12 cellular contexts compared by ENCODE assay signal in genomic region chr6:136784271-136784664, GRCh38. TPM values are rescaled to one million over a fixed set of nuclear protein-coding genes. Genes with fewer than 3 reads are reported as not detected.
A peak's percentile ranks its signal among the peaks of the same experiment; 100 is the strongest.
DNase-seq lines count a peak whose midpoint lies in the region; ATAC-seq lines count a peak whose summit lies in the region.
"Had no signal": no experiment of that assay in that cellular context is flagged by ENCODE, and none has a peak within 500 bp of the region (broad histone marks: within the 10 kb centered on the region; RNA-seq: fewer than 3 reads in every experiment).

No MANE protein-coding gene starts in this region.

- no peak overlapping the region for H3K27ac ChIP-seq in thymus (ENCODE audit: low read depth)

- H3K4me3 Mint-ChIP-seq in activated T-cell treated with anti-CD3 and anti-CD28 coated beads, Interleukin-2, amount 50 U/mL, for 72 hours, result peak overlapping the region; percentile 56 to 94
- peak overlapping the region; percentile 49 to 66 (median 62) for H3K4me3 Mint-ChIP-seq in T-cell
- peak overlapping the region; percentile 89 to 94 (median 92) for H3K4me3 Mint-ChIP-seq in immature natural killer cell

- H3K27me3 Mint-ChIP-seq in activated T-cell treated with anti-CD3 and anti-CD28 coated beads, Interleukin-2, amount 50 U/mL, for 72 hours (ENCODE audit: low read depth), result no peaks in the 10 kb centered on the region
- H3K27me3 Mint-ChIP-seq in T-cell (no peaks in the 10 kb centered on the region), immature natural killer cell (ENCODE audit: low read depth in 3 of 3) (peaks cover 3 to 12% (median 6%) of the 10 kb centered on the region in 3 donors)

- peak overlapping the region; percentile 99 for H3K27ac Mint-ChIP-seq in activated T-cell treated with anti-CD3 and anti-CD28 coated beads, Interleukin-2, amount 50 U/mL, for 72 hours
- H3K27ac Mint-ChIP-seq in T-cell, result peak overlapping the region; percentile 88 to 93
- H3K27ac Mint-ChIP-seq in immature natural killer cell, result peak overlapping the region; percentile 88 to 97 (median 95)
- H3K27ac Mint-ChIP-seq: progenitor cell of endocrine pancreas had no signal

- no peaks in the 10 kb centered on the region for H3K9me3 ChIP-seq in thymus (ENCODE audit: control insufficient read depth)

- H3K36me3 Mint-ChIP-seq in activated T-cell treated with anti-CD3 and anti-CD28 coated beads, Interleukin-2, amount 50 U/mL, for 72 hours (ENCODE audit: insufficient read depth in 2 of 2), result peaks cover 3 to 7% of the 10 kb centered on the region in 2 donors
- H3K36me3 Mint-ChIP-seq in T-cell (peaks cover 15% of the 10 kb centered on the region), immature natural killer cell (peaks cover 0 to 22% (median 20%) of the 10 kb centered on the region in 3 donors)

- H3K4me3 ChIP-seq in thymus (ENCODE audit: low read length), result peak overlapping the region; percentile 34

- H3K4me1 Mint-ChIP-seq in activated T-cell treated with anti-CD3 and anti-CD28 coated beads, Interleukin-2, amount 50 U/mL, for 72 hours (ENCODE audit: low read depth), result peaks cover 73% of the 10 kb centered on the region
- H3K4me1 Mint-ChIP-seq in T-cell (peaks cover 79 to 85% (median 82%) of the 10 kb centered on the region in 3 donors), immature natural killer cell (peaks cover 82 to 94% of the 10 kb centered on the region in 2 donors)

- DNase-seq in activated T-cell treated with anti-CD3 and anti-CD28 coated beads, Interleukin-2, amount 50 U/mL, for 72 hours, result no peak
- no peak for DNase-seq in activated T-cell treated with anti-CD3 and anti-CD28 coated beads, Interleukin-2, amount 50 U/mL, for 1 hour
- DNase-seq in T-cell (no peak), immature natural killer cell (no peak), mesenteric fat pad (ENCODE audit: low spot score) (no peak)
- DNase-seq in stimulated activated CD4-positive, alpha-beta T cell treated with anti-CD3 and anti-CD28 coated beads, Interleukin-15, amount 100 ng/mL, for 24 hours, result no peak
- DNase-seq: kidney glomerular epithelial cell, NCI-H1105 treated with DMSO at 0.1 percent for 48 hours, NCI-H69 had no signal

- CTCF ChIA-PET in T-cell (lab: Charles Lee), result interaction anchor here (1.4 to 1.8 kb wide), 3 partner anchors 8 to 137 kb away, joined by 3 to 17 read pairs (median 4); partner anchors contain the start of gene MAP3K5 (in 2 of the 2)

- WGBS in thymus, result 62% methylated on average over 8 of the region's 8 CpGs

- peaks cover 17% of the 10 kb centered on the region for H3K4me1 ChIP-seq in thymus (ENCODE audit: control insufficient read depth, insufficient read depth, low read length)

- no peak for ATAC-seq in activated T-cell treated with anti-CD3 and anti-CD28 coated beads, Interleukin-2, amount 50 U/mL, for 72 hours (replicated peaks in 1 of 2)
- no peak for ATAC-seq in T-cell (replicated peaks in 1 of 4)
- no peak for ATAC-seq in HG02763 (IDR thresholded peaks at IDR 0.05; ENCODE audit: unreplicated experiment)

- H3K36me3 ChIP-seq in thymus (ENCODE audit: control insufficient read depth, insufficient read depth), result no peaks in the 10 kb centered on the region

- no peaks in the 10 kb centered on the region for H3K27me3 ChIP-seq in thymus (ENCODE audit: control insufficient read depth, insufficient read depth)

- POLR2A ChIA-PET in T-cell (lab: Charles Lee), result interaction anchor here (0.5 to 0.7 kb wide), 2 partner anchors 29 to 1791 kb away, joined by 3 to 8 read pairs; no protein-coding TSS in a partner anchor

- H3K9me3 Mint-ChIP-seq in activated T-cell treated with anti-CD3 and anti-CD28 coated beads, Interleukin-2, amount 50 U/mL, for 72 hours, result no peaks in the 10 kb centered on the region
- H3K9me3 Mint-ChIP-seq in T-cell (no peaks in the 10 kb centered on the region), immature natural killer cell (peaks cover 0 to 4% (median 0%) of the 10 kb centered on the region in 6 donors)

RNA-seq across cellular contexts. Expression of gene MAP3K5, which starts 8.0 kb away (rescaled TPM):
- total RNA-seq in activated T-cell treated with anti-CD3 and anti-CD28 coated beads, Interleukin-2, amount 50 U/mL, for 72 hours, result 10 to 100 TPM; 12.8 to 18.5 TPM
- 10 to 100 TPM; 17.8 to 29.2 (median 20.6) TPM for total RNA-seq in T-cell
- polyA plus RNA-seq in immature natural killer cell, result 10 to 100 TPM in 1 of 3 donors, 1 to 10 TPM in 2; 5.5 to 13.8 (median 6.2) TPM
- polyA plus RNA-seq in thymus, result 23.0 TPM
- 24.4 TPM for total RNA-seq in mesenteric fat pad

RNA-seq across cellular contexts. Expression of gene PEX7, which starts 38.1 kb away (rescaled TPM):
- 1 to 10 TPM; 3.8 to 4.9 TPM for total RNA-seq in activated T-cell treated with anti-CD3 and anti-CD28 coated beads, Interleukin-2, amount 50 U/mL, for 72 hours
- total RNA-seq in T-cell (1 to 10 TPM; 4.3 to 5.5 (median 4.9) TPM), mesenteric fat pad (5.3 TPM)
- polyA plus RNA-seq in immature natural killer cell (1 to 10 TPM; 2.2 to 3.9 (median 2.9) TPM), thymus (8.4 TPM)
